1 cellular context compared by ENCODE assay signal in genomic region chr16:81598083-81598482, GRCh38.
A peak's percentile ranks its signal among the peaks of the same experiment; 100 is the strongest.
TF ChIP-seq lines count a peak whose summit lies in the region.

No MANE protein-coding gene starts in this region.

TF ChIP-seq in HepG2, 621 proteins besides CTCF, POLR2A, EP300 and RAD21:
- TF ChIP-seq ZHX2 (IDR thresholded peaks at IDR 0.05; ENCODE audit: low read depth) (no peak), ZHX2 (CRISPR knock-in tag; IDR thresholded peaks at IDR 0.05; ENCODE audit: borderline replicate concordance) (no peak), ZNF263 (CRISPR knock-in tag; IDR thresholded peaks at IDR 0.05) (0 out of 2 replicates have a peak, but pooled peaks have one; percentile 21), SKIL (CRISPR knock-in tag; IDR thresholded peaks at IDR 0.05; ENCODE audit: borderline replicate concordance) (no peak), ZNF713 (CRISPR knock-in tag; IDR thresholded peaks at IDR 0.05) (no peak), CCDC6 (CRISPR knock-in tag; IDR thresholded peaks at IDR 0.05) (no peak), ZFP91 (CRISPR knock-in tag; IDR thresholded peaks at IDR 0.05; ENCODE audit: borderline replicate concordance) (0 out of 2 replicates have a peak, but pooled peaks have one; percentile 9), PRDM4 (CRISPR knock-in tag; IDR thresholded peaks at IDR 0.05; ENCODE audit: borderline replicate concordance) (no peak)
